ENCODE assay signal across 33 cellular contexts in the genomic region with DNA sequence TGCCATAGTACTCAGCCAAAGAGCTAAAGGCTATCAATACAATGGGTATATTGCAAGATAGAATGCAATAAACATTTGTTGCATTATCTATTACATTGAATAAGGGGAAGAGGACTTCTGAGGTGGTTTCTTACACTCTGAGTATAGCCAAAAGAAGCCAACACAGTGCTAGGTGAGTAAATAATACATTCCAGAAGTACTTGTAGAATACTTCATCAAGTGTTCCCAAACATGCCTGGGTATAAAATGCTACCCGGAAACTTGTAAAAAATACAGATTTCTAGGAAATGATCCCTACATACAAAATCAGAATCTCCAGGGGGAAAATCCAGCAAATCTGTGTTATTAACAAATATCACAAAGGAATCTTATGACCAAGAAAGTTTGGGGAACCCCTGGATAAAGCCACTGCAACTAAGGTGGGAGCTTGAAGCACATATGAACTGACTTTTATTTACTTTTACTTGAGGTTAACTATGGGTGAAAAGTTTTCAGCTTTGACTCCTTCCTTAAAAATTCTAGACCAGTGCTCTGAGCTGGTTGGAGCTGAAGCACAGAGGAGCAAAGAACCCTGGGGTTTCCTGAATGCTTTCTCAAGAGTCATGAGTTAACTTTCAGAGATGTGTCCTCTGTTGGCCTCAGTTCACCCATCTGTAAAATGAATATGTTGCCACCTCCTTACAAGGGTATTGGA.
"Had no signal": no experiment of that assay in that cellular context is flagged by ENCODE, and none has a peak within 500 bp of the region (broad histone marks: within the 10 kb centered on the region; RNA-seq: fewer than 3 reads in every experiment).

No MANE protein-coding gene starts in this region.

- H3K4me3 ChIP-seq: adrenal gland, ascending aorta, body of pancreas, breast epithelium, cardiac muscle cell had no signal

- H3K27ac ChIP-seq: adrenal gland, ascending aorta, body of pancreas, brain microvascular endothelial cell, breast epithelium, cardiac muscle cell had no signal

- H3K36me3 ChIP-seq: adrenal gland, ascending aorta, brain microvascular endothelial cell, breast epithelium, cardiac muscle cell had no signal

- H3K4me1 ChIP-seq: adrenal gland, ascending aorta, body of pancreas, breast epithelium had no signal

- H3K9me3 ChIP-seq: adrenal gland, ascending aorta, body of pancreas had no signal

- ATAC-seq: activated naive CD4-positive, alpha-beta T cell treated with anti-CD3 and anti-CD28 coated beads, Interleukin-2, amount 50 U/mL, for 72 hours; activated naive CD8-positive, alpha-beta T cell treated with anti-CD3 and anti-CD28 coated beads, Interleukin-2, amount 50 U/mL, for 24 hours; activated T-cell treated with anti-CD3 and anti-CD28 coated beads, Interleukin-2, amount 50 U/mL, for 4 hours; activated T-cell treated with anti-CD3 and anti-CD28 coated beads, Interleukin-2, amount 50 U/mL, for 72 hours; activated T-helper 17 cell treated with anti-CD3 and anti-CD28 coated beads, Interleukin-2, amount 50 U/mL, for 72 hours; body of pancreas had no signal

- H3K27me3 ChIP-seq: adrenal gland, ascending aorta, body of pancreas, brain microvascular endothelial cell, breast epithelium, cardiac muscle cell had no signal

- DNase-seq: activated effector memory CD4-positive, alpha-beta T cell treated with anti-CD3 and anti-CD28 coated beads, Interleukin-2, amount 50 U/mL, for 16 hours; activated effector memory CD4-positive, alpha-beta T cell treated with Interleukin-2 at 50 U/mL for 16 hours; activated gamma-delta T cell; activated gamma-delta T cell treated with Interleukin-2 at 50 U/mL for 16 hours; activated naive CD4-positive, alpha-beta T cell; activated naive CD4-positive, alpha-beta T cell treated with anti-CD3 and anti-CD28 coated beads for 36 hours; activated naive CD4-positive, alpha-beta T cell treated with anti-CD3 and anti-CD28 coated beads, Interleukin-2, amount 10 ng/mL, durations not matched to agents 7 days and 5 days; activated naive CD4-positive, alpha-beta T cell treated with anti-CD3 and anti-CD28 coated beads, Interleukin-2, amount 50 U/mL, for 16 hours; activated naive CD4-positive, alpha-beta T cell treated with Interleukin-2 at 50 U/mL for 16 hours; activated naive CD8-positive, alpha-beta T cell treated with anti-CD3 and anti-CD28 coated beads for 36 hours; activated naive CD8-positive, alpha-beta T cell treated with anti-CD3 and anti-CD28 coated beads, Interleukin-2, amount 10 ng/mL, durations not matched to agents 7 days and 5 days; activated naive CD8-positive, alpha-beta T cell treated with anti-CD3 and anti-CD28 coated beads, Interleukin-2, amount 50 U/mL, for 24 hours; activated T-cell treated with anti-CD3 and anti-CD28 coated beads for 4 hours; activated T-cell treated with anti-CD3 and anti-CD28 coated beads, Interleukin-2, amount 50 U/mL, for 1 hour; activated T-cell treated with anti-CD3 and anti-CD28 coated beads, Interleukin-2, amount 50 U/mL, for 24 hours; activated T-cell treated with anti-CD3 and anti-CD28 coated beads, Interleukin-2, amount 50 U/mL, for 4 hours; activated T-cell treated with anti-CD3 and anti-CD28 coated beads, Interleukin-2, amount 50 U/mL, for 48 hours; activated T-cell treated with anti-CD3 and anti-CD28 coated beads, Interleukin-2, amount 50 U/mL, for 72 hours; adrenal gland; amniotic stem cell; amygdala; anterior cingulate cortex; aorta; body of pancreas; brain microvascular endothelial cell; caudate nucleus; central memory CD4-positive, alpha-beta T cell; cerebellar nuclear complex had no signal
